25 cellular contexts compared by ENCODE assay signal in the genomic region with DNA sequence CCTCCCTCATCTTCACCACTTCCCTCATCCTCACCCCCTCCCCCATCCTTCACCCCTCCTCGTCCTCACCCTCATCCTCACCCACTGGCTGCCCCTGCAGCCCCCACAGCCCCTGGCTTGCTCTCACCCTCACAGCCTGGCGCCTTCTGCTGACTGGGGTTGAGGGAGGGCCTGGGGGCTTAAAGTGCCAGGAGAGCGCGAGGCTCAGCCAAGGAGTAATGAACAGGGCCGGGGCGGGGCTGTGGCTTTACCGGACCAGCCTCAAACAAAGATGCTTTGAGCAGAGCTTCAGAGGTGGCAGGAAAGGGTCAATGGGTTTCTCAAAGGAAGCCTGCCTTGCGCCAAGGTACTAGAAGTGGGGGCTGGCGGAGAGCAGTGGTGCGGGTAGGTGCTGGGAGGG. TPM values are rescaled to one million over a fixed set of nuclear protein-coding genes. Genes with fewer than 3 reads are reported as not detected.
DNase-seq lines count a peak whose midpoint lies in the region; ATAC-seq and TF ChIP-seq lines count a peak whose summit lies in the region.
"Had no signal": no experiment of that assay in that cellular context is flagged by ENCODE, and none has a peak within 500 bp of the region (broad histone marks: within the 10 kb centered on the region; RNA-seq: fewer than 3 reads in every experiment).

A gene with protein sequence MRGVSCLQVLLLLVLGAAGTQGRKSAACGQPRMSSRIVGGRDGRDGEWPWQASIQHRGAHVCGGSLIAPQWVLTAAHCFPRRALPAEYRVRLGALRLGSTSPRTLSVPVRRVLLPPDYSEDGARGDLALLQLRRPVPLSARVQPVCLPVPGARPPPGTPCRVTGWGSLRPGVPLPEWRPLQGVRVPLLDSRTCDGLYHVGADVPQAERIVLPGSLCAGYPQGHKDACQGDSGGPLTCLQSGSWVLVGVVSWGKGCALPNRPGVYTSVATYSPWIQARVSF (minus strand): TSS at position 155 of the 400 bp plus-strand sequence. CDS start 1,013 bp downstream, outside the sequence.

- H3K27ac Mint-ChIP-seq in T-cell (no peak within 1 kb of the TSS), immature natural killer cell (peak within 1 kb of the TSS in 1 of 6 donors; percentile 75)
- H3K27ac Mint-ChIP-seq: CD8-positive, alpha-beta T cell; WTC11 had no signal

- no peak for TF ChIP-seq CTCF in suprapubic skin (IDR thresholded peaks at IDR 0.05)

- H3K36me3 Mint-ChIP-seq in T-cell (no peaks in the 10 kb centered on the region), immature natural killer cell (no peaks in the 10 kb centered on the region)
- H3K36me3 Mint-ChIP-seq: brain; CD8-positive, alpha-beta T cell; WTC11 had no signal

- TF ChIP-seq POLR2A in suprapubic skin (IDR thresholded peaks at IDR 0.05), result no peak

- POLR2A ChIA-PET in T-cell (lab: Charles Lee), result no interaction called here

- ATAC-seq in Right ventricle myocardium superior (ENCODE audit: poor library complexity), result no peak
- ATAC-seq in T-cell (replicated peaks in 1 of 4), result no peak
- ATAC-seq: CD8-positive, alpha-beta T cell; foreskin keratinocyte; upper lobe of right lung; WTC11 had no signal

- no peaks in the 10 kb centered on the region for H3K9me3 ChIP-seq in suprapubic skin
- H3K9me3 ChIP-seq: upper lobe of right lung had no signal

- no peaks in the 10 kb centered on the region for H3K9me3 Mint-ChIP-seq in T-cell
- no peaks in the 10 kb centered on the region for H3K9me3 Mint-ChIP-seq in immature natural killer cell
- H3K9me3 Mint-ChIP-seq: CD8-positive, alpha-beta T cell; WTC11 had no signal

- TF ChIP-seq EP300 in suprapubic skin (IDR thresholded peaks at IDR 0.05), result no peak

- no peaks in the 10 kb centered on the region for H3K36me3 ChIP-seq in suprapubic skin
- H3K36me3 ChIP-seq: upper lobe of right lung had no signal

- peaks cover 11% of the 10 kb centered on the region for H3K4me1 ChIP-seq in suprapubic skin
- H3K4me1 ChIP-seq: foreskin keratinocyte had no signal

- WGBS in suprapubic skin, result 26% methylated on average over 8 of the region's 10 CpGs

- peak within 1 kb of the TSS in 2 of 3 donors; percentile 54 to 84 for H3K4me3 Mint-ChIP-seq in T-cell
- peak within 1 kb of the TSS in 4 of 5 donors; percentile 26 to 45 (median 42) for H3K4me3 Mint-ChIP-seq in immature natural killer cell

- CTCF ChIA-PET in T-cell (lab: Charles Lee), result interaction anchor here in 1 of 2 donors (0.6 kb wide), 1 partner anchor 9 kb away, joined by 3 read pairs; no protein-coding TSS in a partner anchor

- intact Hi-C loops in Right ventricle myocardium superior (cut with DNase I) (no loop called here), cardiac septum (cut with DNase I) (loop anchor here (10.0 kb wide), 1 partner anchor 53 kb away; no protein-coding TSS in a partner anchor)

- peaks cover 0 to 13% (median 3%) of the 10 kb centered on the region in 3 donors for H3K4me1 Mint-ChIP-seq in T-cell
- H3K4me1 Mint-ChIP-seq in immature natural killer cell, result peaks cover 5 to 15% of the 10 kb centered on the region in 2 donors

- no peak within 1 kb of the TSS for H3K4me3 ChIP-seq in suprapubic skin
- H3K4me3 ChIP-seq: upper lobe of right lung had no signal

- peak; percentile 29 for DNase-seq in Right ventricle myocardium superior
- no peak for DNase-seq in cardiac septum (ENCODE audit: low spot score)
- no peak for DNase-seq in T-cell
- no peak for DNase-seq in immature natural killer cell
- DNase-seq in suprapubic skin (ENCODE audit: low spot score in 2 of 2), result peak; percentile 59 to 76
- no peak for DNase-seq in NCI-H526 (lab: John Stamatoyannopoulos, UW)
- no peak for DNase-seq in NCI-H2107 (lab: John Stamatoyannopoulos, UW)
- DNase-seq in NCI-H2227 (lab: John Stamatoyannopoulos, UW; ENCODE audit: unreplicated experiment), result no peak
- DNase-seq: activated gamma-delta T cell treated with Interleukin-2 at 50 U/mL for 16 hours; CD8-positive, alpha-beta T cell; dermis blood vessel endothelial cell; foreskin keratinocyte; GOT3; kidney glomerular epithelial cell; MV-4-11; NCI-H2029; NCI-H510A treated with DMSO at 0.1 percent for 48 hours; stimulated activated naive CD4-positive, alpha-beta T cell had no signal

- no peak within 1 kb of the TSS for H3K27ac ChIP-seq in suprapubic skin
- H3K27ac ChIP-seq: epithelial cell of prostate, foreskin keratinocyte, upper lobe of right lung had no signal

- peaks cover 6 to 34% of the 10 kb centered on the region in 2 donors for H3K27me3 Mint-ChIP-seq in T-cell
- H3K27me3 Mint-ChIP-seq in immature natural killer cell (ENCODE audit: low read depth in 3 of 3), result peaks cover 2 to 6% (median 4%) of the 10 kb centered on the region in 3 donors

- H3K27me3 ChIP-seq in suprapubic skin, result peaks cover 80% of the 10 kb centered on the region

RNA-seq across cellular contexts. Expression of the gene that starts here (rescaled TPM):
- not detected for total RNA-seq in Right ventricle myocardium superior
- not detected for total RNA-seq in cardiac septum
- not detected for total RNA-seq in T-cell
- 1 to 10 TPM in 2 of 3 donors, not detected in 1; 1.1 to 4.0 TPM for polyA plus RNA-seq in immature natural killer cell
- not detected for total RNA-seq in suprapubic skin
- total RNA-seq: CD8-positive, alpha-beta T cell; Daoy; dermis blood vessel endothelial cell; foreskin keratinocyte; renal cortical epithelial cell; T-helper 2 cell treated with Interferon-gamma antibody and Interleukin-4, amounts not matched to agents 100 ng/mL and 5 ng/mL, for 36 hours; upper lobe of right lung had no signal
- polyA plus RNA-seq: foreskin keratinocyte had no signal

Comparison
In these comparisons a context has a peak if more than half of its experiments do, and no peak if none do; other contexts are left out.
1. Peak in DNase-seq in Right ventricle myocardium superior; RNA of the gene not detected or under 1 TPM.
2. Peak in DNase-seq in suprapubic skin; RNA of the gene not detected or under 1 TPM.